ENCODE assay signal across 8 cellular contexts in genomic region chr11:128549256-128549944, GRCh38. TPM values are rescaled to one million over a fixed set of nuclear protein-coding genes. Genes with fewer than 3 reads are reported as not detected.
DNase-seq lines count a peak whose midpoint lies in the region; ATAC-seq and TF ChIP-seq lines count a peak whose summit lies in the region.

No MANE protein-coding gene starts in this region.

- no peaks in the 10 kb centered on the region for H3K9me3 ChIP-seq in adipocyte (ENCODE audit: control insufficient read depth, low read length)

- H3K36me3 ChIP-seq in GM06990 (ENCODE audit: control insufficient read depth, insufficient read depth, low read length) (no peaks in the 10 kb centered on the region), adipocyte (ENCODE audit: control insufficient read depth, insufficient read depth, low read length, severe bottlenecking) (no peaks in the 10 kb centered on the region), rectal smooth muscle tissue (ENCODE audit: control insufficient read depth, insufficient read depth, low read length) (no peaks in the 10 kb centered on the region)

- TF ChIP-seq CTCF in GM06990 (IDR thresholded peaks at IDR 0.05; ENCODE audit: insufficient read depth, low read length, poor library complexity, severe bottlenecking): no peak

- no peaks in the 10 kb centered on the region for H3K27me3 ChIP-seq in GM06990 (replicated peaks; ENCODE audit: control insufficient read depth, insufficient read depth, low read length)
- no peaks in the 10 kb centered on the region for H3K27me3 ChIP-seq in adipocyte (replicated peaks; ENCODE audit: control insufficient read depth, insufficient read depth, low read length)
- no peaks in the 10 kb centered on the region for H3K27me3 ChIP-seq in rectal smooth muscle tissue (ENCODE audit: control insufficient read depth, insufficient read depth, low read length)

- H3K4me3 ChIP-seq in GM06990 (replicated peaks; ENCODE audit: low read depth, low read length) (peak overlapping the region; percentile 55), adipocyte (ENCODE audit: low read length) (peak overlapping the region; percentile 59), rectal smooth muscle tissue (ENCODE audit: low read length) (no peak overlapping the region)

- DNase-seq in GM06990 (ENCODE audit: extremely low read depth, insufficient read length) (no peak), adipocyte (ENCODE audit: low read depth) (no peak), left cardiac atrium (peak; percentile 70), germinal center (ENCODE audit: low spot score) (no peak)

- H3K9ac ChIP-seq in adipocyte (ENCODE audit: low read length) (peak overlapping the region; percentile 45), rectal smooth muscle tissue (ENCODE audit: low read length) (no peak overlapping the region)

- ATAC-seq in left cardiac atrium (peak; percentile 62 to 76), HG02840 (IDR thresholded peaks at IDR 0.05; ENCODE audit: low FRiP score, unreplicated experiment) (no peak), GM21737 (IDR thresholded peaks at IDR 0.05; ENCODE audit: unreplicated experiment) (no peak), GM21723 (IDR thresholded peaks at IDR 0.05; ENCODE audit: unreplicated experiment) (no peak)

- intact Hi-C loops in left cardiac atrium (cut with DNase I): no loop called here

- H3K4me1 ChIP-seq in adipocyte (ENCODE audit: control insufficient read depth, insufficient read depth, low read length): peaks cover 35% of the 10 kb centered on the region
- H3K4me1 ChIP-seq in rectal smooth muscle tissue (ENCODE audit: control insufficient read depth, insufficient read depth, low read length): peaks cover 5% of the 10 kb centered on the region

- peak overlapping the region; percentile 37 for H3K27ac ChIP-seq in rectal smooth muscle tissue (ENCODE audit: low read depth, low read length)

RNA-seq across cellular contexts. Expression of gene ETS1, which starts 38.0 kb away (rescaled TPM):
- total RNA-seq in left cardiac atrium: 10 to 100 TPM; 52.7 to 68.5 TPM

Comparison
In these comparisons a context has a peak if more than half of its experiments do, and no peak if none do; other contexts are left out.
1. ATAC-seq: peak in left cardiac atrium (2 of 2); none in HG02840 (single experiment), GM21737 (single experiment) and GM21723 (single experiment).